ENCODE assay signal across 22 cellular contexts in genomic region chr7:6237730-6238129, GRCh38.
"Had no signal": no experiment of that assay in that cellular context is flagged by ENCODE, and none has a peak within 500 bp of the region (broad histone marks: within the 10 kb centered on the region; RNA-seq: fewer than 3 reads in every experiment).

No MANE protein-coding gene starts in this region.

- DNase-seq: activated CD4-positive, alpha-beta memory T cell treated with anti-CD3 and anti-CD28 coated beads, Interleukin-2, amount 10 ng/mL, durations not matched to agents 7 days and 5 days; activated CD4-positive, alpha-beta T cell treated with anti-CD3 and anti-CD28 coated beads for 36 hours; activated CD4-positive, alpha-beta T cell treated with anti-CD3 and anti-CD28 coated beads, Interleukin-2, amount 50 U/mL, for 1 hour; activated gamma-delta T cell treated with Interleukin-2 at 50 U/mL for 16 hours; activated naive CD4-positive, alpha-beta T cell treated with anti-CD3 and anti-CD28 coated beads, Interleukin-2, amount 10 ng/mL, durations not matched to agents 7 days and 5 days; activated naive CD8-positive, alpha-beta T cell treated with anti-CD3 and anti-CD28 coated beads for 36 hours; activated T-cell treated with anti-CD3 and anti-CD28 coated beads, Interleukin-2, amount 50 U/mL, for 72 hours; cerebellar nuclear complex; MM.1S; NCI-H1105; NCI-H1436 treated with DMSO at 0.1 percent for 48 hours; NCI-H187; NCI-H510A treated with DMSO at 0.1 percent for 48 hours; PC-9; SHP77 treated with DMSO at 0.1 percent for 48 hours; T-cell; T-helper 2 cell; T1000; WERI-Rb-1 had no signal

- H3K27ac ChIP-seq: brain microvascular endothelial cell, PC-9, WERI-Rb-1 had no signal

- H3K27me3 ChIP-seq: brain microvascular endothelial cell, cardiac muscle cell had no signal

- H3K4me2 ChIP-seq: PC-9 had no signal

- H3K36me3 ChIP-seq: brain microvascular endothelial cell, cardiac muscle cell, WERI-Rb-1 had no signal

- FAIRE-seq: colon had no signal

- H3K4me3 ChIP-seq: cardiac muscle cell, PC-9 had no signal

- ATAC-seq: activated CD4-positive, alpha-beta T cell treated with anti-CD3 and anti-CD28 coated beads for 36 hours; activated T-cell treated with anti-CD3 and anti-CD28 coated beads, Interleukin-2, amount 50 U/mL, for 72 hours; T-cell had no signal

- H2AFZ ChIP-seq: PC-9 had no signal
